18 cellular contexts compared by ENCODE assay signal in genomic region chr1:28418278-28418637, GRCh38. TPM values are rescaled to one million over a fixed set of nuclear protein-coding genes. Genes with fewer than 3 reads are reported as not detected.
DNase-seq lines count a peak whose midpoint lies in the region; ATAC-seq and TF ChIP-seq lines count a peak whose summit lies in the region.
"Had no signal": no experiment of that assay in that cellular context is flagged by ENCODE, and none has a peak within 500 bp of the region (broad histone marks: within the 10 kb centered on the region; RNA-seq: fewer than 3 reads in every experiment).

No MANE protein-coding gene starts in this region.

- H2BK120ac ChIP-seq in H9 (ENCODE audit: low read depth, low read length, poor library complexity, severe bottlenecking) = no peak overlapping the region

- no peaks in the 10 kb centered on the region for H3K9me3 Mint-ChIP-seq in H9
- H3K9me3 Mint-ChIP-seq: GM23338; T-helper 1 cell treated with Interleukin-12 subunit alpha and Interleukin-12 subunit beta and Interleukin-4 antibody, amounts not matched to agents 30 μg/mL and 1 μg/mL, for 36 hours had no signal

- no peak overlapping the region for H2BK12ac ChIP-seq in H9 (ENCODE audit: insufficient read length, low read depth, low read length)

- H2BK15ac ChIP-seq in H9 (ENCODE audit: low read depth, low read length) = no peak overlapping the region

- H3K4ac ChIP-seq in H9 (ENCODE audit: low read depth, low read length) = no peak overlapping the region

- H2BK5ac ChIP-seq in H9 (ENCODE audit: insufficient read length, low read length) = no peak overlapping the region

- H3K27me3 ChIP-seq in ACC112 (ENCODE audit: insufficient read depth, low read length) (no peaks in the 10 kb centered on the region), GM23248 (replicated peaks; ENCODE audit: insufficient read depth) (no peaks in the 10 kb centered on the region), RWPE2 (ENCODE audit: insufficient read depth, poor library complexity, severe bottlenecking) (no peaks in the 10 kb centered on the region), H9 (ENCODE audit: insufficient read depth, low read length) (no peaks in the 10 kb centered on the region)
- H3K27me3 ChIP-seq: SJSA1 had no signal

- 90 to 100% methylated on average over 3 of the region's 3 CpGs for WGBS in GM23248 (ENCODE audit: low coverage in 1 of 2, low lambda C conversion rate in 2 of 2, missing lambda C conversion rate in 2 of 2), 2 experiments
- no CpG with 5 or more reads among the region's 3 CpGs for WGBS in H9 (ENCODE audit: extremely low coverage, insufficient read length, low lambda C conversion rate)

- peaks cover 46% of the 10 kb centered on the region for H3K4me1 ChIP-seq in ACC112 (ENCODE audit: control insufficient read depth, insufficient read depth, low read length, unreplicated experiment)
- H3K4me1 ChIP-seq in GM23248 (ENCODE audit: insufficient read depth) = peaks cover 30% of the 10 kb centered on the region
- peaks cover 37% of the 10 kb centered on the region for H3K4me1 ChIP-seq in RWPE2 (ENCODE audit: insufficient read depth, poor library complexity, severe bottlenecking)
- peaks cover 2% of the 10 kb centered on the region; the same call in 1 of the 2 replicates for H3K4me1 ChIP-seq in H9 (ENCODE audit: insufficient read depth, low read length)

- H3K9me2 ChIP-seq in GM23248 (ENCODE audit: insufficient read depth) = no peaks in the 10 kb centered on the region

- no peak overlapping the region for H4K5ac ChIP-seq in H9 (ENCODE audit: insufficient read length, low read depth, low read length)

- in situ Hi-C loops in GM23248 (cut with MboI) = loop anchor here (25.0 kb wide), 1 partner anchor 194 kb away; no protein-coding TSS in a partner anchor

- peaks cover 19% of the 10 kb centered on the region for H3F3A ChIP-seq in GM23248 (ENCODE audit: insufficient read depth)

- H4K8ac ChIP-seq in H9 (replicated peaks; ENCODE audit: insufficient read length, low read depth, low read length) = no peak overlapping the region

- no peak overlapping the region for H3K23ac ChIP-seq in H9 (ENCODE audit: insufficient read length, low read depth, low read length)

- H3K79me1 ChIP-seq in H9 (ENCODE audit: insufficient read depth, low read depth, low read length, poor library complexity, severe bottlenecking) = peaks cover 3% of the 10 kb centered on the region

- no peaks in the 10 kb centered on the region for H3K23me2 ChIP-seq in H9 (ENCODE audit: insufficient read length, low read depth, low read length, poor library complexity, severe bottlenecking)

- H3K4me3 ChIP-seq in ACC112 (ENCODE audit: low read depth, low read length) (no peak overlapping the region), GM23248 (no peak overlapping the region), RWPE2 (ENCODE audit: severe bottlenecking) (no peak overlapping the region), epithelial cell of esophagus (ENCODE audit: low read length) (no peak overlapping the region)
- H3K4me3 ChIP-seq: GM23338, SJSA1 had no signal

- H2AK5ac ChIP-seq in H9 (ENCODE audit: insufficient read length, low read length) = no peak overlapping the region

- H2BK20ac ChIP-seq in H9 (ENCODE audit: low read depth, low read length, poor library complexity, severe bottlenecking) = no peak overlapping the region

- no peak overlapping the region for H3T11ph ChIP-seq in H9 (ENCODE audit: low read length)

- no peaks in the 10 kb centered on the region for H3K9me3 ChIP-seq in GM23248 (ENCODE audit: low read depth)
- H3K9me3 ChIP-seq in RWPE2 (ENCODE audit: severe bottlenecking) = no peaks in the 10 kb centered on the region
- no peaks in the 10 kb centered on the region for H3K9me3 ChIP-seq in H9 (ENCODE audit: control insufficient read depth, low read depth, low read length)
- H3K9me3 ChIP-seq: SJSA1 had no signal

- no peak overlapping the region for H3K4me2 ChIP-seq in GM23248 (ENCODE audit: unreplicated experiment)
- no peak overlapping the region for H3K4me2 ChIP-seq in H9 (ENCODE audit: insufficient read depth, insufficient read length, low read length)
- H3K4me2 ChIP-seq: GM23338 had no signal

- DNase-seq in GM23248 = no peak
- no peak for DNase-seq in RWPE2 (ENCODE audit: low spot score)
- peak; percentile 28 for DNase-seq in epithelial cell of esophagus (ENCODE audit: low read depth)
- DNase-seq in EL = no peak
- no peak for DNase-seq in H9
- DNase-seq: DMS79 treated with DMSO at 0.1 percent for 48 hours, Karpas-422, NCI-H1092 treated with DMSO at 0.1 percent for 48 hours, NCI-H1694 treated with DMSO at 0.1 percent for 48 hours, NCI-H510A, NCI-H748 treated with DMSO at 0.1 percent for 48 hours had no signal

- H2AFZ ChIP-seq in ACC112 (ENCODE audit: low read length, unreplicated experiment) = no peak overlapping the region
- H2AFZ ChIP-seq in GM23248 = no peak overlapping the region
- H2AFZ ChIP-seq in H9 (ENCODE audit: low read length) = no peak overlapping the region
- H2AFZ ChIP-seq: GM23338 had no signal

- H3K36me3 ChIP-seq in ACC112 (ENCODE audit: insufficient read depth, low read length) (no peaks in the 10 kb centered on the region), GM23248 (ENCODE audit: low read depth) (no peaks in the 10 kb centered on the region), RWPE2 (ENCODE audit: low read depth) (no peaks in the 10 kb centered on the region; the same call in 1 of the 2 replicates)
- H3K36me3 ChIP-seq: SJSA1 had no signal

- H4K20me1 ChIP-seq in GM23248 (ENCODE audit: insufficient read depth) (no peaks in the 10 kb centered on the region), H9 (ENCODE audit: control insufficient read depth, insufficient read depth, insufficient read length) (no peaks in the 10 kb centered on the region)

- peak overlapping the region; percentile 80 for H3K27ac ChIP-seq in ACC112 (ENCODE audit: low read depth, low read length)
- H3K27ac ChIP-seq in GM23248 = peak overlapping the region; percentile 80
- H3K27ac ChIP-seq in RWPE2 (ENCODE audit: poor library complexity, severe bottlenecking) = peak overlapping the region; percentile 84
- H3K27ac ChIP-seq in H9 (ENCODE audit: insufficient read length, low read depth, low read length) = no peak overlapping the region
- H3K27ac ChIP-seq: C4-2B had no signal

- H3K36me3 Mint-ChIP-seq in H9 (ENCODE audit: insufficient read depth in 1 of 3, low read depth in 3 of 3) = peaks cover 0 to 5% (median 0%) of the 10 kb centered on the region in 3 experiments; a peak in 1 of 7 replicates

- no peak overlapping the region for H3K4me3 Mint-ChIP-seq in H9
- H3K4me3 Mint-ChIP-seq: GM23338; T-helper 1 cell treated with Interleukin-12 subunit alpha and Interleukin-12 subunit beta and Interleukin-4 antibody, amounts not matched to agents 30 μg/mL and 1 μg/mL, for 36 hours had no signal

- no peak overlapping the region for H3K56ac ChIP-seq in H9 (ENCODE audit: insufficient read length, low read depth, low read length)

- H3K27me3 Mint-ChIP-seq in H9 (ENCODE audit: low read depth) = no peaks in the 10 kb centered on the region

- H3K14ac ChIP-seq in H9 (ENCODE audit: insufficient read depth, low read length) = no peak overlapping the region

- no peak overlapping the region for H3K18ac ChIP-seq in H9 (ENCODE audit: insufficient read length, low read depth, low read length)

- no peak for TF ChIP-seq CTCF in RWPE2 (IDR thresholded peaks at IDR 0.05; ENCODE audit: poor library complexity, severe bottlenecking)
- no peak for TF ChIP-seq CTCF in epithelial cell of esophagus (IDR thresholded peaks at IDR 0.05; ENCODE audit: insufficient read depth, low read depth, low read length, missing control alignments)
- TF ChIP-seq CTCF in H9 (conservative IDR thresholded peaks at IDR 0.05) = no peak

- peaks cover 4% of the 10 kb centered on the region for H3K79me2 ChIP-seq in ACC112 (ENCODE audit: control insufficient read depth, insufficient read depth, low read length, unreplicated experiment)
- H3K79me2 ChIP-seq in GM23248 (ENCODE audit: insufficient read depth) = peaks cover 34% of the 10 kb centered on the region
- peaks cover 1% of the 10 kb centered on the region; the same call in 1 of the 2 replicates for H3K79me2 ChIP-seq in H9 (ENCODE audit: insufficient read depth, low read length)

- H3K27ac Mint-ChIP-seq in H9 = no peak overlapping the region
- H3K27ac Mint-ChIP-seq: GM23338 had no signal

- no peak for ATAC-seq in RWPE2 (ENCODE audit: low read depth)
- ATAC-seq in HG03196 (IDR thresholded peaks at IDR 0.05; ENCODE audit: unreplicated experiment) = no peak
- ATAC-seq in HG03521 (IDR thresholded peaks at IDR 0.05; ENCODE audit: unreplicated experiment) = no peak
- ATAC-seq: GM23338 had no signal

- H3K9ac ChIP-seq in GM23248 = no peak overlapping the region
- H3K9ac ChIP-seq in H9 (ENCODE audit: extremely low read depth, insufficient read length, low read length) = no peak overlapping the region

- H4K91ac ChIP-seq in H9 (ENCODE audit: insufficient read length, low read depth, low read length) = no peak overlapping the region

- H3K4me1 Mint-ChIP-seq in H9 = peaks cover 20 to 25% of the 10 kb centered on the region in 2 experiments

RNA-seq across cellular contexts. Expression of gene PHACTR4, which starts 48.7 kb away (rescaled TPM):
- 3.0 and 5.2 TPM in 2 replicates for total RNA-seq in GM23248 (2014; rRNA removed; shearing (Covaris generic))
- polyA plus RNA-seq in GM23248 (2016; fragmentation: Nextera tagmentation; extraction: Ambion mirVana) = 14.3 and 14.7 TPM in 2 replicates
- total RNA-seq in H9 (2021) = 53.8 and 54.0 TPM in 2 replicates
